Comparison of ENCODE assay signal across 8 cellular contexts in genomic region chr2:74440378-74441110, GRCh38. TPM values are rescaled to one million over a fixed set of nuclear protein-coding genes. Genes with fewer than 3 reads are reported as not detected.
DNase-seq lines count a peak whose midpoint lies in the region; ATAC-seq and TF ChIP-seq lines count a peak whose summit lies in the region.

No MANE protein-coding gene starts in this region.

- CTCF ChIA-PET in AG04450 (lab: Charles Lee), result interaction anchor here (1.0 to 1.3 kb wide), 2 partner anchors 32 to 92 kb away, joined by 3 read pairs; no protein-coding TSS in a partner anchor

- DNase-seq in AG04450 (ENCODE audit: low read depth, low spot score), result no peak
- peak; percentile 98 for DNase-seq in GM13977 (ENCODE audit: low spot score)
- peak; percentile 35 for DNase-seq in NCI-H1092 treated with DMSO at 0.1 percent for 48 hours (lab: John Stamatoyannopoulos, UW)
- peak in 3 of 5 experiments; percentile 12 to 42 (median 25) for DNase-seq in T-helper 2 cell
- DNase-seq in choroid plexus epithelial cell (ENCODE audit: low read depth), result peak; percentile 77
- peak; percentile 74 for DNase-seq in kidney glomerular epithelial cell (lab: John Stamatoyannopoulos, UW)
- DNase-seq in stimulated activated CD4-positive, alpha-beta T cell treated with anti-CD3 and anti-CD28 coated beads, Interleukin-12 subunit alpha, Interleukin-12 subunit beta, amount 100 ng/mL, for 48 hours (ENCODE audit: low read depth in 2 of 3, low spot score in 1 of 3), result peak in 2 of 3 donors; percentile 39 to 56

- TF ChIP-seq CTCF in AG04450 (IDR thresholded peaks at IDR 0.05; ENCODE audit: low read depth, low read length) (0 out of 2 replicates have a peak, but pooled peaks have one; percentile 24), GM13977 (IDR thresholded peaks at IDR 0.05; ENCODE audit: extremely low read depth, insufficient read depth, missing control alignments) (no peak), choroid plexus epithelial cell (conservative IDR thresholded peaks at IDR 0.05; ENCODE audit: low read depth, low read length) (peak; percentile 28)

- H3K27me3 ChIP-seq in AG04450 (ENCODE audit: control insufficient read depth, insufficient read depth, low read length), result peaks cover 21% of the 10 kb centered on the region

- H3K27ac ChIP-seq in AG04450 (ENCODE audit: low read depth, low read length), result peak overlapping the region; percentile 75

- POLR2A ChIA-PET in AG04450 (lab: Yijun Ruan, JAX), result interaction anchor here (0.6 to 1.8 kb wide), 6 partner anchors 12 to 91 kb away, joined by 3 to 7 read pairs (median 4); partner anchors contain the start of genes INO80B and WBP1

- peak; percentile 91 for ATAC-seq in HG02642 (IDR thresholded peaks at IDR 0.05; ENCODE audit: poor library complexity, unreplicated experiment)

- peak overlapping the region; percentile 64 for H3K4me3 ChIP-seq in AG04450 (ENCODE audit: low read depth, low read length)
- H3K4me3 ChIP-seq in choroid plexus epithelial cell (ENCODE audit: low read depth, low read length), result peak overlapping the region; percentile 68

- H3K9me3 ChIP-seq in AG04450 (ENCODE audit: control insufficient read depth, insufficient read depth, low read length), result peaks cover 11% of the 10 kb centered on the region; the same call in 1 of the 2 replicates

- in situ Hi-C loops in GM13977 (cut with MboI; ENCODE audit: low pct_unique_long_range_greater_than_20kb, low sequenced_read_pairs, unreplicated experiment), result no loop called here

RNA-seq across cellular contexts. Expression of gene RTKN, which starts 1.2 kb away (rescaled TPM):
- polyA plus RNA-seq in AG04450 (2011; rRNA removed), result 12.6 and 12.7 TPM in 2 replicates
- polyA minus RNA-seq in AG04450 (2011; rRNA and poly(A)+ RNA removed), result 13.4 and 20.7 TPM in 2 replicates

RNA-seq across cellular contexts. Expression of gene INO80B, which starts 14.3 kb away (rescaled TPM):
- polyA plus RNA-seq in AG04450 (2011; rRNA removed), result 4.7 and 4.8 TPM in 2 replicates
- 2.6 and 4.5 TPM in 2 replicates for polyA minus RNA-seq in AG04450 (2011; rRNA and poly(A)+ RNA removed)

RNA-seq across cellular contexts. Expression of gene WBP1, which starts 17.7 kb away (rescaled TPM):
- 56.0 and 68.5 TPM in 2 replicates for polyA plus RNA-seq in AG04450 (2011; rRNA removed)
- 24.0 and 41.9 TPM in 2 replicates for polyA minus RNA-seq in AG04450 (2011; rRNA and poly(A)+ RNA removed)

RNA-seq across cellular contexts. Expression of gene WDR54, which starts 19.0 kb away (rescaled TPM):
- 14.5 and 19.5 TPM in 2 replicates for polyA plus RNA-seq in AG04450 (2011; rRNA removed)
- 30.9 and 35.1 TPM in 2 replicates for polyA minus RNA-seq in AG04450 (2011; rRNA and poly(A)+ RNA removed)

RNA-seq across cellular contexts. Expression of gene C2orf81, which starts 19.1 kb away (rescaled TPM):
- 0.16 TPM in 2 replicates for polyA plus RNA-seq in AG04450 (2011; rRNA removed)
- polyA minus RNA-seq in AG04450 (2011; rRNA and poly(A)+ RNA removed), result 0.17 and 0.32 TPM in 2 replicates
